ENCODE assay signal across 30 cellular contexts in the genomic region with DNA sequence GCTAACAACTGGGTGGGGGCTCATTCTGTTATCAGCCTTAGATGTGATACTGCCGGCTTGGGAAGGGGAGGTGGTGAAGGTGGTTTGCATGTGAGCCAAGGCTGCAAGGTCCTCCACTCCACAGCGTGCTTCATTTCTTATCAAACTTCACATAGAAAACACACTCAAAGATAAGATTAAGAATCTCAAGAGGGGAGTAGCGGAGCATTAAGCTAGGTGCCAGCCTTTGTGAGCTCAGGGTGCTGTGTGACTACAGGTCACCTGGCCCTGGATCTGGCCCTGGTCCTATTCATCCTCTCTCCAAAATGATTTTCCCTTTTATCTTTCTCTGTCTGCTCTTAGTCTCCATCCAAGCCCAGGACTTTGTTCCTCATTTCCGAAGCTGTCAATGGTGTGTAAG.
"Had no signal": no experiment of that assay in that cellular context is flagged by ENCODE, and none has a peak within 500 bp of the region (broad histone marks: within the 10 kb centered on the region; RNA-seq: fewer than 3 reads in every experiment).

No MANE protein-coding gene starts in this region.

- H3K27me3 ChIP-seq: body of pancreas, cardiac muscle cell, colonic mucosa, dorsolateral prefrontal cortex had no signal

- H3K27ac ChIP-seq: body of pancreas, cardiac muscle cell, colonic mucosa, dorsolateral prefrontal cortex, WERI-Rb-1 had no signal

- H3K27ac Mint-ChIP-seq: activated B cell treated with CpG ODN at 0.5 μM for 24 hours; activated CD8-positive, alpha-beta T cell treated with anti-CD3 and anti-CD28 coated beads for 36 hours; activated naive CD4-positive, alpha-beta T cell treated with anti-CD3 and anti-CD28 coated beads, Interleukin-2, amount 10 ng/mL, durations not matched to agents 7 days and 5 days; activated naive CD8-positive, alpha-beta T cell; activated T-helper 1 cell treated with anti-CD3 and anti-CD28 coated beads, Interleukin-12 subunit alpha, Interleukin-12 subunit beta, Interleukin-2, Interleukin-4 antibody, amounts not matched to agents 30 ng/mL and 10 ng/mL and 1 ng/mL, durations not matched to agents 14 hours and 24 hours and 36 hours; activated T-helper 2 cell treated with anti-CD3 and anti-CD28 coated beads, Interferon-gamma antibody, Interleukin-2, Interleukin-4, amounts not matched to agents 10 μg/mL and 5 μg/mL and 100 μg/mL, durations not matched to agents 14 hours and 24 hours and 36 hours; endodermal cell; T-helper 17 cell; T-helper 2 cell treated with Interferon-gamma antibody and Interleukin-4, amounts not matched to agents 5 μg/mL and 100 μg/mL, for 36 hours had no signal

- FAIRE-seq: frontal cortex had no signal

- H3K4me3 ChIP-seq: body of pancreas, cardiac muscle cell, colonic mucosa, dorsolateral prefrontal cortex had no signal

- H3K4me1 ChIP-seq: body of pancreas, colonic mucosa had no signal

- H3K9me3 ChIP-seq: body of pancreas, colonic mucosa had no signal

- H3K36me3 ChIP-seq: cardiac muscle cell, colonic mucosa, WERI-Rb-1 had no signal

- DNase-seq: activated B cell treated with CpG ODN at 0.5 μM for 24 hours; activated CD4-positive, alpha-beta T cell treated with anti-CD3 and anti-CD28 coated beads for 48 hours; activated CD4-positive, alpha-beta T cell treated with anti-CD3 and anti-CD28 coated beads, Interleukin-2, amount 50 U/mL, for 1 hour; activated CD4-positive, alpha-beta T cell treated with anti-CD3 and anti-CD28 coated beads, Interleukin-2, amount 50 U/mL, for 48 hours; activated CD8-positive, alpha-beta memory T cell treated with anti-CD3 and anti-CD28 coated beads for 24 hours; activated CD8-positive, alpha-beta T cell treated with anti-CD3 and anti-CD28 coated beads for 36 hours; activated effector memory CD4-positive, alpha-beta T cell treated with anti-CD3 and anti-CD28 coated beads, Interleukin-2, amount 50 U/mL, for 16 hours; activated naive CD4-positive, alpha-beta T cell treated with anti-CD3 and anti-CD28 coated beads, Interleukin-2, amount 10 ng/mL, durations not matched to agents 7 days and 5 days; activated T-cell treated with anti-CD3 and anti-CD28 coated beads, Interleukin-2, amount 50 U/mL, for 1 hour; activated T-cell treated with anti-CD3 and anti-CD28 coated beads, Interleukin-2, amount 50 U/mL, for 48 hours; amygdala; aorta; body of pancreas; central memory CD4-positive, alpha-beta T cell; cerebellar nuclear complex; colonic mucosa; dorsolateral prefrontal cortex; effector memory CD4-positive, alpha-beta T cell; endodermal cell; foreskin fibroblast; T-helper 1 cell; T-helper 17 cell; T1000; WERI-Rb-1 had no signal

- H3K4me1 Mint-ChIP-seq: activated B cell treated with CpG ODN at 0.5 μM for 24 hours; activated naive CD4-positive, alpha-beta T cell treated with anti-CD3 and anti-CD28 coated beads, Interleukin-2, amount 10 ng/mL, durations not matched to agents 7 days and 5 days; T-helper 17 cell had no signal

- H3K27me3 Mint-ChIP-seq: activated CD8-positive, alpha-beta T cell treated with anti-CD3 and anti-CD28 coated beads for 36 hours; T-helper 17 cell had no signal

- H3K4me3 Mint-ChIP-seq: activated B cell treated with CpG ODN at 0.5 μM for 24 hours; activated CD8-positive, alpha-beta T cell treated with anti-CD3 and anti-CD28 coated beads for 36 hours; activated naive CD4-positive, alpha-beta T cell treated with anti-CD3 and anti-CD28 coated beads, Interleukin-2, amount 10 ng/mL, durations not matched to agents 7 days and 5 days; activated naive CD8-positive, alpha-beta T cell; activated T-helper 1 cell treated with anti-CD3 and anti-CD28 coated beads, Interleukin-12 subunit alpha, Interleukin-12 subunit beta, Interleukin-2, Interleukin-4 antibody, amounts not matched to agents 30 ng/mL and 10 ng/mL and 1 ng/mL, durations not matched to agents 14 hours and 24 hours and 36 hours; endodermal cell; T-helper 17 cell; T-helper 2 cell treated with Interferon-gamma antibody and Interleukin-4, amounts not matched to agents 5 μg/mL and 100 μg/mL, for 36 hours had no signal
